ENCODE assay signal across 8 cellular contexts in genomic region chr11:504053-504993, GRCh38. TPM values are rescaled to one million over a fixed set of nuclear protein-coding genes. Genes with fewer than 3 reads are reported as not detected.
A peak's percentile ranks its signal among the peaks of the same experiment; 100 is the strongest.
DNase-seq lines count a peak whose midpoint lies in the region; ATAC-seq and TF ChIP-seq lines count a peak whose summit lies in the region.

No MANE protein-coding gene starts in this region.

- DNase-seq in EL = peak; percentile 41
- no peak for DNase-seq in NT2/D1 (ENCODE audit: low read depth, low spot score)
- no peak for DNase-seq in dorsolateral prefrontal cortex
- peak in 2 of 3 donors; percentile 56 to 68 for DNase-seq in mucosa of descending colon
- no peak for DNase-seq in dedifferentiated amniotic fluid mesenchymal stem cell (ENCODE audit: extremely low spot score)
- DNase-seq in NCI-H1436 (lab: John Stamatoyannopoulos, UW) = no peak
- no peak for DNase-seq in stimulated activated naive CD4-positive, alpha-beta T cell (lab: John Stamatoyannopoulos, UW)
- DNase-seq in GOT3 (lab: John Stamatoyannopoulos, UW) = no peak

- TF ChIP-seq CTCF in dorsolateral prefrontal cortex (IDR thresholded peaks at IDR 0.05 in 54 of 56, conservative IDR thresholded peaks at IDR 0.05 in 2 of 56; ENCODE audit: low read depth in 1 of 56, partially characterized antibody in 56 of 56) = no peak
- TF ChIP-seq CTCF in mucosa of descending colon (IDR thresholded peaks at IDR 0.05) = no peak

- H3K4me1 ChIP-seq in NT2/D1 (ENCODE audit: insufficient read depth, insufficient read length) = peaks cover 12% of the 10 kb centered on the region
- H3K4me1 ChIP-seq in mucosa of descending colon (ENCODE audit: low read depth) = peaks cover 35% of the 10 kb centered on the region

- peak overlapping the region; percentile 4 for H3K4me3 ChIP-seq in NT2/D1 (ENCODE audit: insufficient read length, low read depth)
- H3K4me3 ChIP-seq in dorsolateral prefrontal cortex = peak overlapping the region; percentile 32 to 100 (median 78)
- no peak overlapping the region for H3K4me3 ChIP-seq in mucosa of descending colon

- intact Hi-C loops in dorsolateral prefrontal cortex (cut with DNase I) = no loop called here
- intact Hi-C loops in mucosa of descending colon (cut with DNase I, micrococcal nuclease) = no loop called here

- H3K36me3 ChIP-seq in NT2/D1 (ENCODE audit: insufficient read depth, insufficient read length, low read length) (peaks cover 71% of the 10 kb centered on the region), mucosa of descending colon (ENCODE audit: low read depth) (peaks cover 9% of the 10 kb centered on the region)

- ATAC-seq in mucosa of descending colon = no peak

- H3K27me3 ChIP-seq in NT2/D1 (ENCODE audit: insufficient read depth, insufficient read length) (no peaks in the 10 kb centered on the region), dorsolateral prefrontal cortex (no peaks in the 10 kb centered on the region)

- H3K9ac ChIP-seq in NT2/D1 (ENCODE audit: insufficient read length, low read depth) = no peak overlapping the region

- H3K27ac ChIP-seq in dorsolateral prefrontal cortex = peak overlapping the region; percentile 19 to 100 (median 97)

- H3K9me3 ChIP-seq in NT2/D1 (ENCODE audit: insufficient read depth, low read length) (no peaks in the 10 kb centered on the region), mucosa of descending colon (no peaks in the 10 kb centered on the region)

RNA-seq across cellular contexts. Expression of gene RNH1, which starts 2.7 kb away (rescaled TPM):
- total RNA-seq in dorsolateral prefrontal cortex (100 to 1,000 TPM in 68 of 120 experiments, 10 to 100 TPM in 52; 67.4 to 242 (median 102) TPM), mucosa of descending colon (100 to 1,000 TPM; 108 to 127 (median 118) TPM)

RNA-seq across cellular contexts. Expression of gene HRAS, which starts 31.1 kb away (rescaled TPM):
- total RNA-seq in dorsolateral prefrontal cortex = 100 to 1,000 TPM in 19 of 120 experiments, 10 to 100 TPM in 101; 50.7 to 122 (median 86.8) TPM
- 10 to 100 TPM; 41.4 to 50.6 (median 50.1) TPM for total RNA-seq in mucosa of descending colon

RNA-seq across cellular contexts. Expression of gene LRRC56, which starts 33.0 kb away (rescaled TPM):
- total RNA-seq in dorsolateral prefrontal cortex (1 to 10 TPM; 1.5 to 6.7 (median 3.8) TPM), mucosa of descending colon (1 to 10 TPM; 1.5 to 5.2 (median 4.8) TPM)

RNA-seq across cellular contexts. Expression of gene PTDSS2, which starts 54.2 kb away (rescaled TPM):
- total RNA-seq in dorsolateral prefrontal cortex (10 to 100 TPM; 32.5 to 82.7 (median 53.2) TPM), mucosa of descending colon (10 to 100 TPM; 19.2 to 34.8 (median 27.3) TPM)

RNA-seq across cellular contexts. Expression of gene LMNTD2, which starts 56.2 kb away (rescaled TPM):
- total RNA-seq in dorsolateral prefrontal cortex (1 to 10 TPM in 17 of 120 experiments, under 1 TPM in 67, not detected in 36; 0.20 to 2.8 (median 0.70) TPM), mucosa of descending colon (10 to 100 TPM in 2 of 3 donors, 1 to 10 TPM in 1; 5.4 to 19.1 (median 10.7) TPM)

Comparison
In these comparisons a context has a peak if more than half of its experiments do, and no peak if none do; other contexts are left out.
1. DNase-seq: peak in EL (single experiment) and mucosa of descending colon (2 of 3); none in NT2/D1 (single experiment), dorsolateral prefrontal cortex (0 of 10), dedifferentiated amniotic fluid mesenchymal stem cell (single experiment), NCI-H1436 (single experiment), stimulated activated naive CD4-positive, alpha-beta T cell (0 of 6) and GOT3 (single experiment).